ENCODE assay signal across 16 cellular contexts in the genomic region with DNA sequence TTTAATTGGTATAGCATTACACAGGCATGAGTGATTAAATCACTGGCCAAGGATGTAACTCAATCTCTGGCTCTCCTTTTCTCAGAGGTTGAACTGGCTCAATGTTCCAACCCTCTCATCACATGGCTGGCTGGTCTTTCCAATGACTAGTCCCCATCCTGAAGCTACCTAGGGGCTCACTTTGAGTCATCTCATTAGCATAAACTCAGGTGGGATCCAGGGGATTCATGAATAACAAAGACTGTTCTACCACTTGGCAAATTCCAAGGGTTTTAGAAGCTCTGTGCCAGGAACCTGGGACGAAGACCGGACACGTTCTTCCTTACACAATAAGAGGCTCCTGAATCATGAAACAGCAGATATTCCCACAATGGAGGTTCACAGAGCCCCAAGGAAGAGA.
DNase-seq lines count a peak whose midpoint lies in the region; ATAC-seq and TF ChIP-seq lines count a peak whose summit lies in the region.
"Had no signal": no experiment of that assay in that cellular context is flagged by ENCODE, and none has a peak within 500 bp of the region (broad histone marks: within the 10 kb centered on the region; RNA-seq: fewer than 3 reads in every experiment).

No MANE protein-coding gene starts in this region.

- peaks cover 10% of the 10 kb centered on the region for H3K27me3 Mint-ChIP-seq in activated naive CD4-positive, alpha-beta T cell treated with anti-CD3 and anti-CD28 coated beads for 36 hours (ENCODE audit: low read depth)
- H3K27me3 Mint-ChIP-seq in WTC11 (ENCODE audit: low read depth): no peaks in the 10 kb centered on the region

- TF ChIP-seq POLR2A in esophagus muscularis mucosa (IDR thresholded peaks at IDR 0.05; ENCODE audit: low read depth) (no peak), thyroid gland (IDR thresholded peaks at IDR 0.05) (no peak)

- TF ChIP-seq CTCF in WTC11 (IDR thresholded peaks at IDR 0.05) (no peak), esophagus muscularis mucosa (IDR thresholded peaks at IDR 0.05) (no peak), psoas muscle (IDR thresholded peaks at IDR 0.05) (no peak), thyroid gland (IDR thresholded peaks at IDR 0.05) (no peak), dorsolateral prefrontal cortex (IDR thresholded peaks at IDR 0.05 in 54 of 56, conservative IDR thresholded peaks at IDR 0.05 in 2 of 56; ENCODE audit: low read depth in 1 of 56, partially characterized antibody in 56 of 56) (no peak)

- H3K4me1 ChIP-seq in esophagus muscularis mucosa (no peaks in the 10 kb centered on the region), psoas muscle (no peaks in the 10 kb centered on the region), thyroid gland (peaks cover 0 to 17% of the 10 kb centered on the region in 2 donors)
- H3K4me1 ChIP-seq: BLaER1 had no signal

- intact Hi-C loops in activated naive CD4-positive, alpha-beta T cell treated with anti-CD3 and anti-CD28 coated beads for 36 hours (cut with micrococcal nuclease): no loop called here
- intact Hi-C loops in esophagus muscularis mucosa (cut with DNase I) (no loop called here), psoas muscle (cut with DNase I) (no loop called here), thyroid gland (cut with DNase I) (no loop called here), dorsolateral prefrontal cortex (cut with DNase I) (no loop called here)

- H3K27ac Mint-ChIP-seq in activated naive CD4-positive, alpha-beta T cell treated with anti-CD3 and anti-CD28 coated beads for 36 hours: peak overlapping the region; percentile 31
- peak overlapping the region; percentile 51; the same call in 1 of the 2 replicates for H3K27ac Mint-ChIP-seq in WTC11
- H3K27ac Mint-ChIP-seq: CD8-positive, alpha-beta memory T cell had no signal

- no peaks in the 10 kb centered on the region for H3K36me3 ChIP-seq in esophagus muscularis mucosa
- no peaks in the 10 kb centered on the region for H3K36me3 ChIP-seq in psoas muscle (ENCODE audit: insufficient read depth in 1 of 2, low read depth in 1 of 2)
- no peaks in the 10 kb centered on the region for H3K36me3 ChIP-seq in thyroid gland
- H3K36me3 ChIP-seq: BLaER1 had no signal

- H3K27ac ChIP-seq in esophagus muscularis mucosa (replicated peaks in 1 of 4) (no peak overlapping the region), psoas muscle (no peak overlapping the region), thyroid gland (no peak overlapping the region), dorsolateral prefrontal cortex (no peak overlapping the region)
- H3K27ac ChIP-seq: 22Rv1, BLaER1 had no signal

- H3K9me3 ChIP-seq in esophagus muscularis mucosa (peaks cover 0 to 8% (median 6%) of the 10 kb centered on the region in 4 donors), psoas muscle (peaks cover 6% of the 10 kb centered on the region), thyroid gland (no peaks in the 10 kb centered on the region)

- CTCF ChIA-PET in activated naive CD4-positive, alpha-beta T cell treated with anti-CD3 and anti-CD28 coated beads for 36 hours (lab: Charles Lee): interaction anchor here (0.6 kb wide), 1 partner anchor 193 kb away, joined by 3 read pairs; no protein-coding TSS in a partner anchor
- CTCF ChIA-PET in WTC11 (lab: Charles Lee): interaction anchor here (1.0 kb wide), 1 partner anchor 25 kb away, joined by 3 read pairs; no protein-coding TSS in a partner anchor

- no peak overlapping the region for H3K4me3 ChIP-seq in esophagus muscularis mucosa
- H3K4me3 ChIP-seq in psoas muscle: no peak overlapping the region
- H3K4me3 ChIP-seq in thyroid gland (replicated peaks in 1 of 3): no peak overlapping the region
- H3K4me3 ChIP-seq in dorsolateral prefrontal cortex: no peak overlapping the region
- H3K4me3 ChIP-seq: BLaER1 had no signal

- H3K4me1 Mint-ChIP-seq in activated naive CD4-positive, alpha-beta T cell treated with anti-CD3 and anti-CD28 coated beads for 36 hours (ENCODE audit: low read depth): peaks cover 3% of the 10 kb centered on the region
- H3K4me1 Mint-ChIP-seq in WTC11: peaks cover 32% of the 10 kb centered on the region

- no peaks in the 10 kb centered on the region for H3K36me3 Mint-ChIP-seq in activated naive CD4-positive, alpha-beta T cell treated with anti-CD3 and anti-CD28 coated beads for 36 hours (ENCODE audit: low read depth)
- peaks cover 40% of the 10 kb centered on the region for H3K36me3 Mint-ChIP-seq in WTC11
- H3K36me3 Mint-ChIP-seq: CD8-positive, alpha-beta memory T cell had no signal

- peak; percentile 79 for ATAC-seq in WTC11
- ATAC-seq in psoas muscle: peak in 3 of 4 donors; percentile 38 to 48 (median 44)
- no peak for ATAC-seq in HG02885 (IDR thresholded peaks at IDR 0.05; ENCODE audit: poor library complexity, unreplicated experiment)
- ATAC-seq: HepG2 had no signal

- H3K4me3 Mint-ChIP-seq in activated naive CD4-positive, alpha-beta T cell treated with anti-CD3 and anti-CD28 coated beads for 36 hours: no peak overlapping the region
- H3K4me3 Mint-ChIP-seq in WTC11: no peak overlapping the region
- H3K4me3 Mint-ChIP-seq: CD8-positive, alpha-beta memory T cell had no signal

- peaks cover 7% of the 10 kb centered on the region for H3K9me3 Mint-ChIP-seq in activated naive CD4-positive, alpha-beta T cell treated with anti-CD3 and anti-CD28 coated beads for 36 hours
- H3K9me3 Mint-ChIP-seq in WTC11: peaks cover 35% of the 10 kb centered on the region

- POLR2A ChIA-PET in WTC11 (lab: Charles Lee): no interaction called here

- no peak for DNase-seq in activated naive CD4-positive, alpha-beta T cell treated with anti-CD3 and anti-CD28 coated beads for 36 hours
- DNase-seq in activated naive CD4-positive, alpha-beta T cell treated with anti-CD3 and anti-CD28 coated beads, Interleukin-2, amount 50 U/mL, for 16 hours: no peak
- no peak for DNase-seq in WTC11 (ENCODE audit: low spot score)
- peak; percentile 55 for DNase-seq in esophagus muscularis mucosa (ENCODE audit: extremely low spot score)
- DNase-seq in psoas muscle: no peak
- no peak for DNase-seq in thyroid gland
- no peak for DNase-seq in dorsolateral prefrontal cortex
- DNase-seq: AML-193; Caco-2; CD8-positive, alpha-beta memory T cell; DND-41; GF-D8 had no signal

- TF ChIP-seq EP300 in esophagus muscularis mucosa (IDR thresholded peaks at IDR 0.05): no peak

- WGBS in esophagus muscularis mucosa: 88% methylated on average over 3 of the region's 3 CpGs
- WGBS in psoas muscle, 3 donors: 41 to 77% (median 54%) methylated on average over 3 of the region's 3 CpGs
- WGBS in thyroid gland, 2 donors: 95 to 96% methylated on average over 3 of the region's 3 CpGs

- H3K27me3 ChIP-seq in esophagus muscularis mucosa (no peaks in the 10 kb centered on the region), psoas muscle (ENCODE audit: insufficient read depth in 3 of 3, low read length in 2 of 3) (no peaks in the 10 kb centered on the region), thyroid gland (no peaks in the 10 kb centered on the region), dorsolateral prefrontal cortex (no peaks in the 10 kb centered on the region)
- H3K27me3 ChIP-seq: BLaER1 had no signal

TF ChIP-seq in WTC11, 78 proteins besides CTCF, POLR2A, EP300 and RAD21:
- TF ChIP-seq NR3C1 (CRISPR knock-in tag; conservative IDR thresholded peaks at IDR 0.05; ENCODE audit: low read depth): no peak
- TF ChIP-seq ETV6 (CRISPR knock-in tag; IDR thresholded peaks at IDR 0.05): no peak
- TF ChIP-seq ZNF219 (CRISPR knock-in tag; IDR thresholded peaks at IDR 0.05; ENCODE audit: borderline replicate concordance): no peak
- no peak for TF ChIP-seq NFE2L1 (CRISPR knock-in tag; IDR thresholded peaks at IDR 0.05)
- TF ChIP-seq RELA (CRISPR knock-in tag; IDR thresholded peaks at IDR 0.05; ENCODE audit: borderline replicate concordance): no peak
- no peak for TF ChIP-seq RORB (CRISPR knock-in tag; IDR thresholded peaks at IDR 0.05)
- no peak for TF ChIP-seq KAT7 (CRISPR knock-in tag; IDR thresholded peaks at IDR 0.05; ENCODE audit: borderline replicate concordance)
- no peak for TF ChIP-seq HMGA2 (CRISPR knock-in tag; IDR thresholded peaks at IDR 0.05)
- TF ChIP-seq ZNF396 (CRISPR knock-in tag; IDR thresholded peaks at IDR 0.05; ENCODE audit: borderline replicate concordance): no peak
- no peak for TF ChIP-seq TEAD1 (CRISPR knock-in tag; IDR thresholded peaks at IDR 0.05)
- TF ChIP-seq FOXP1 (CRISPR knock-in tag; IDR thresholded peaks at IDR 0.05; ENCODE audit: borderline replicate concordance): no peak
- TF ChIP-seq PRRX2 (CRISPR knock-in tag; IDR thresholded peaks at IDR 0.05): no peak
- TF ChIP-seq TEAD4 (CRISPR knock-in tag; IDR thresholded peaks at IDR 0.05): no peak
- no peak for TF ChIP-seq JAZF1 (CRISPR knock-in tag; IDR thresholded peaks at IDR 0.05)
- TF ChIP-seq, protein P1, sequence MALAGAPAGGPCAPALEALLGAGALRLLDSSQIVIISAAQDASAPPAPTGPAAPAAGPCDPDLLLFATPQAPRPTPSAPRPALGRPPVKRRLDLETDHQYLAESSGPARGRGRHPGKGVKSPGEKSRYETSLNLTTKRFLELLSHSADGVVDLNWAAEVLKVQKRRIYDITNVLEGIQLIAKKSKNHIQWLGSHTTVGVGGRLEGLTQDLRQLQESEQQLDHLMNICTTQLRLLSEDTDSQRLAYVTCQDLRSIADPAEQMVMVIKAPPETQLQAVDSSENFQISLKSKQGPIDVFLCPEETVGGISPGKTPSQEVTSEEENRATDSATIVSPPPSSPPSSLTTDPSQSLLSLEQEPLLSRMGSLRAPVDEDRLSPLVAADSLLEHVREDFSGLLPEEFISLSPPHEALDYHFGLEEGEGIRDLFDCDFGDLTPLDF (CRISPR knock-in tag; IDR thresholded peaks at IDR 0.05): no peak
